Comparison of ENCODE assay signal across 8 cellular contexts in genomic region chr1:205632374-205633169, GRCh38. TPM values are rescaled to one million over a fixed set of nuclear protein-coding genes. Genes with fewer than 3 reads are reported as not detected.
DNase-seq lines count a peak whose midpoint lies in the region; ATAC-seq and TF ChIP-seq lines count a peak whose summit lies in the region.

No MANE protein-coding gene starts in this region.

- DNase-seq in BJ (ENCODE audit: low read depth) (no peak), NB4 (ENCODE audit: low read depth) (no peak), dermis microvascular lymphatic vessel endothelial cell (ENCODE audit: low read depth in 2 of 2) (peak; percentile 6 to 24), GF-D8 (lab: John Stamatoyannopoulos, UW) (no peak), ecto neural progenitor cell (ENCODE audit: low spot score) (no peak)

- no peak for TF ChIP-seq POLR2A in NB4 (IDR thresholded peaks at IDR 0.05; ENCODE audit: extremely low read depth, insufficient read length)

- POLR2A ChIA-PET in BJ (lab: Charles Lee): interaction anchor here (0.6 kb wide), 1 partner anchor 170 kb away, joined by 3 read pairs; no protein-coding TSS in a partner anchor

- TF ChIP-seq CTCF in BJ (IDR thresholded peaks at IDR 0.05; ENCODE audit: insufficient read depth, low read depth, low read length): no peak
- TF ChIP-seq CTCF in NB4 (IDR thresholded peaks at IDR 0.05; ENCODE audit: low read depth, low read length): no peak
- no peak for TF ChIP-seq CTCF in nephron (IDR thresholded peaks at IDR 0.05; ENCODE audit: unreplicated experiment in 3 of 3)

- H3K36me3 ChIP-seq in BJ (ENCODE audit: control insufficient read depth, insufficient read depth, low read length): no peaks in the 10 kb centered on the region

- H3K4me3 Mint-ChIP-seq in nephron: peak overlapping the region; percentile 92 to 96 (median 93)

- peak overlapping the region; percentile 96 to 98 (median 96) for H3K27ac Mint-ChIP-seq in nephron

- no peaks in the 10 kb centered on the region for H3K27me3 ChIP-seq in BJ (ENCODE audit: control insufficient read depth, insufficient read depth, low read length)

- ATAC-seq in GM18519 (IDR thresholded peaks at IDR 0.05; ENCODE audit: low FRiP score, unreplicated experiment): no peak
- ATAC-seq in HG03354 (IDR thresholded peaks at IDR 0.05; ENCODE audit: poor library complexity, severe bottlenecking, unreplicated experiment): no peak

- H3K36me3 Mint-ChIP-seq in nephron (ENCODE audit: low read depth): no peaks in the 10 kb centered on the region

- peaks cover 41% of the 10 kb centered on the region for H3K4me1 Mint-ChIP-seq in nephron

- H3K4me3 ChIP-seq in BJ (ENCODE audit: low read depth, low read length): peak overlapping the region; percentile 63
- peak overlapping the region; percentile 70 for H3K4me3 ChIP-seq in NB4 (ENCODE audit: low read depth, low read length)

- CTCF ChIA-PET in BJ (lab: Yijun Ruan, JAX): interaction anchor here (0.7 to 2.5 kb wide), 16 partner anchors 10 to 194 kb away, joined by 3 to 61 read pairs (median 6); no protein-coding TSS in a partner anchor

- H3K9me3 Mint-ChIP-seq in nephron: no peaks in the 10 kb centered on the region

- H3K27me3 Mint-ChIP-seq in nephron (ENCODE audit: low read depth): no peaks in the 10 kb centered on the region

RNA-seq across cellular contexts. Expression of gene ELK4, which starts 0.8 kb away (rescaled TPM):
- 3.4 and 5.7 TPM in 2 replicates for polyA plus RNA-seq in BJ (2011; rRNA removed)
- polyA minus RNA-seq in BJ (2011; rRNA and poly(A)+ RNA removed): 9.4 and 9.7 TPM in 2 replicates
- 33.4 and 44.0 TPM in 2 replicates for total RNA-seq in dermis microvascular lymphatic vessel endothelial cell

RNA-seq across cellular contexts. Expression of gene SLC45A3, which starts 47.7 kb away (rescaled TPM):
- 0.70 and 0.91 TPM in 2 replicates for polyA plus RNA-seq in BJ (2011; rRNA removed)
- polyA minus RNA-seq in BJ (2011; rRNA and poly(A)+ RNA removed): 0.41 and 0.57 TPM in 2 replicates
- 14.8 and 53.0 TPM in 2 replicates for total RNA-seq in dermis microvascular lymphatic vessel endothelial cell

Comparison
In these comparisons a context has a peak if more than half of its experiments do, and no peak if none do; other contexts are left out.
1. DNase-seq: peak in dermis microvascular lymphatic vessel endothelial cell (2 of 2); none in BJ (single experiment), NB4 (single experiment), GF-D8 (single experiment) and ecto neural progenitor cell (single experiment).